16 cellular contexts compared by ENCODE assay signal in the genomic region with DNA sequence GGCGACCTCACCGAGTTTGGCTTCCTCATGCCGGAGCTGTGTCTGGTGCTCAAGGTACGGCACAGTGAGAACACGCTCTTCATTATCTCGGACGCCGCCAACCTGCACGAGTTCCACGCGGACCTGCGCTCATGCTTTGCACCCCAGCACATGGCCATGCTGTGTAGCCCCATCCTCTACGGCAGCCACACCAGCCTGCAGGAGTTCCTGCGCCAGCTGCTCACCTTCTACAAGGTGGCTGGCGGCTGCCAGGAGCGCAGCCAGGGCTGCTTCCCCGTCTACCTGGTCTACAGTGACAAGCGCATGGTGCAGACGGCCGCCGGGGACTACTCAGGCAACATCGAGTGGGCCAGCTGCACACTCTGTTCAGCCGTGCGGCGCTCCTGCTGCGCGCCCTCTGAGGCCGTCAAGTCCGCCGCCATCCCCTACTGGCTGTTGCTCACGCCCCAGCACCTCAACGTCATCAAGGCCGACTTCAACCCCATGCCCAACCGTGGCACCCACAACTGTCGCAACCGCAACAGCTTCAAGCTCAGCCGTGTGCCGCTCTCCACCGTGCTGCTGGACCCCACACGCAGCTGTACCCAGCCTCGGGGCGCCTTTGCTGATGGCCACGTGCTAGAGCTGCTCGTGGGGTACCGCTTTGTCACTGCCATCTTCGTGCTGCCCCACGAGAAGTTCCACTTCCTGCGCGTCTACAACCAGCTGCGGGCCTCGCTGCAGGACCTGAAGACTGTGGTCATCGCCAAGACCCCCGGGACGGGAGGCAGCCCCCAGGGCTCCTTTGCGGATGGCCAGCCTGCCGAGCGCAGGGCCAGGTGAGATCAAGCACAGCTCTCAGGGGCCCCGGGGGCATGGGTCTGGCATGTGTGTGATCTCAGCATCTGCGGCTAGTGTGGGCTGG. TPM values are rescaled to one million over a fixed set of nuclear protein-coding genes. Genes with fewer than 3 reads are reported as not detected.
"Had no signal": no experiment of that assay in that cellular context is flagged by ENCODE, and none has a peak within 500 bp of the region (broad histone marks: within the 10 kb centered on the region; RNA-seq: fewer than 3 reads in every experiment).

No MANE protein-coding gene starts in this region.

- H3K4me3 ChIP-seq: body of pancreas, esophagus muscularis mucosa, hepatocyte, left lung, tibial artery, uterus had no signal

- DNase-seq: activated B cell treated with CpG ODN at 0.5 μM for 24 hours; activated CD4-positive, alpha-beta T cell treated with anti-CD3 and anti-CD28 coated beads, Interleukin-2, amount 50 U/mL, for 1 hour; activated CD8-positive, alpha-beta memory T cell treated with anti-CD3 and anti-CD28 coated beads for 24 hours; activated gamma-delta T cell treated with Interleukin-2 at 50 U/mL for 16 hours; amniotic stem cell; body of pancreas; naive B cell; stimulated activated CD4-positive, alpha-beta T cell treated with anti-CD3 and anti-CD28 coated beads, Interleukin-2, amount 100 ng/mL, for 48 hours; tibial artery; uterus had no signal

- H3K4me1 Mint-ChIP-seq: activated B cell treated with CpG ODN at 0.5 μM for 24 hours; stimulated activated memory B cell treated with anti-CD40 and anti-IgM and Interleukin-4, amounts not matched to agents 10 μg/mL and 1 μg/mL and 100 μg/mL, for 72 hours had no signal

- H3K27ac Mint-ChIP-seq: activated B cell treated with CpG ODN at 0.5 μM for 24 hours; activated naive CD8-positive, alpha-beta T cell; stimulated activated memory B cell treated with anti-CD40 and anti-IgM and Interleukin-4, amounts not matched to agents 10 μg/mL and 1 μg/mL and 100 μg/mL, for 72 hours had no signal

- H3K9me3 Mint-ChIP-seq: activated B cell treated with CpG ODN at 0.5 μM for 24 hours; naive B cell; stimulated activated memory B cell treated with anti-CD40 and anti-IgM and Interleukin-4, amounts not matched to agents 10 μg/mL and 1 μg/mL and 100 μg/mL, for 72 hours had no signal

- H3K4me2 ChIP-seq: hepatocyte had no signal

- H3K4me3 Mint-ChIP-seq: activated B cell treated with CpG ODN at 0.5 μM for 24 hours; activated naive CD8-positive, alpha-beta T cell; naive B cell; stimulated activated memory B cell treated with anti-CD40 and anti-IgM and Interleukin-4, amounts not matched to agents 10 μg/mL and 1 μg/mL and 100 μg/mL, for 72 hours had no signal

- H3K27ac ChIP-seq: body of pancreas, hepatocyte, left lung, parathyroid adenoma, tibial artery, uterus had no signal

- H3K79me2 ChIP-seq: hepatocyte, parathyroid adenoma had no signal

- H3K36me3 Mint-ChIP-seq: activated naive CD8-positive, alpha-beta T cell had no signal

- H2AFZ ChIP-seq: hepatocyte, parathyroid adenoma had no signal

- ATAC-seq: body of pancreas; left lung; stimulated activated memory B cell treated with anti-CD40 and anti-IgM and Interleukin-4, amounts not matched to agents 10 μg/mL and 1 μg/mL and 100 μg/mL, for 72 hours had no signal

- H3K27me3 ChIP-seq: body of pancreas, esophagus muscularis mucosa, hepatocyte, left lung, tibial artery, uterus had no signal

- H3K9me3 ChIP-seq: body of pancreas, esophagus muscularis mucosa, left lung, tibial artery, uterus had no signal

- H3K27me3 Mint-ChIP-seq: activated B cell treated with CpG ODN at 0.5 μM for 24 hours; activated naive CD8-positive, alpha-beta T cell; naive B cell; stimulated activated memory B cell treated with anti-CD40 and anti-IgM and Interleukin-4, amounts not matched to agents 10 μg/mL and 1 μg/mL and 100 μg/mL, for 72 hours had no signal

- H3K9ac ChIP-seq: parathyroid adenoma had no signal

- H3K36me3 ChIP-seq: uterus had no signal

RNA-seq across cellular contexts. Expression of gene TNNC1, which starts 34.2 kb away (rescaled TPM):
- total RNA-seq: activated B cell treated with CpG ODN at 0.5 μM for 24 hours had no signal

RNA-seq across cellular contexts. Expression of gene SEMA3G, which starts 43.1 kb away (rescaled TPM):
- total RNA-seq: activated B cell treated with CpG ODN at 0.5 μM for 24 hours had no signal
